9 cellular contexts compared by ENCODE assay signal in the genomic region with DNA sequence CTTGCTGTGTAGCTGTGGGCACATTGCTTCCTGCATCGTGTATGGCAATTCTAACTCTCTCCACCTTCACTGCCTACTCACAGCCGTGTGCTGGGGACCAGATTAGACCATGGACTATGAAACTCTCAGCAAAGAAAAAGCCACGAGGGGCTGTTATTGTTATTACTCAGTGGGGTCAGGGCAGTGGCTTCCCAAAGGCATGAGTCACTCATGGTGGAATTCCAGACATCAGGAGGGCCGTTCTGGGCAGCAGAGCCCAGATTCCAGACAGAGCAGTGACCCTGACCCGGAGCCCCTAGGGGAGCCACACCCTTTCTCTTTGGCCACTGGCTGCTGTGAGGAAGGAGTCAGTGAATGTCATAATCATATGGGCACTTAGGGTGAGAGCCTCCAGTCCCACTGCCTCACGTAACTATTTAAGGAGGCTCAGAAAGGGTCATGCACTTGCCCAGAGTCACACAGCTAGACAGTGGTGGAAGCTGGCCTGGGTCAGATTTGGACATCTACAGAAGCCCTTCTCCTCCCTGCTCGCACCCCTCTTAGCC. TPM values are rescaled to one million over a fixed set of nuclear protein-coding genes. Genes with fewer than 3 reads are reported as not detected.
DNase-seq lines count a peak whose midpoint lies in the region; ATAC-seq and TF ChIP-seq lines count a peak whose summit lies in the region.
"Had no signal": no experiment of that assay in that cellular context is flagged by ENCODE, and none has a peak within 500 bp of the region (broad histone marks: within the 10 kb centered on the region; RNA-seq: fewer than 3 reads in every experiment).

No MANE protein-coding gene starts in this region.

- H3K9me3 ChIP-seq in heart left ventricle (peaks cover 0 to 10% (median 0%) of the 10 kb centered on the region in 12 donors), T-helper 17 cell (ENCODE audit: control insufficient read depth, low read length, poor library complexity, severe bottlenecking) (no peaks in the 10 kb centered on the region)

- peak in 1 of 2 donors; percentile 18 for TF ChIP-seq POLR2A in heart left ventricle (IDR thresholded peaks at IDR 0.05)

- H3K27me3 ChIP-seq in heart left ventricle: no peaks in the 10 kb centered on the region

- ATAC-seq in heart left ventricle (peak; percentile 32 to 83 (median 82)), T-helper 17 cell (no peak)
- ATAC-seq in activated T-cell treated with anti-CD3 and anti-CD28 coated beads, Interleukin-2, amount 50 U/mL, for 4 hours: no peak

- no peak overlapping the region for H3K27ac Mint-ChIP-seq in T-helper 17 cell

- WGBS in heart left ventricle, 4 donors: 16 to 31% (median 21%) methylated on average over 7 of the region's 7 CpGs

- no peak overlapping the region for H3K4me3 ChIP-seq in heart left ventricle
- no peak overlapping the region for H3K4me3 ChIP-seq in skeletal muscle cell (ENCODE audit: low read depth, low read length)

- no peak overlapping the region for H3K4me3 Mint-ChIP-seq in activated T-cell treated with anti-CD3 and anti-CD28 coated beads, Interleukin-2, amount 50 U/mL, for 4 hours
- H3K4me3 Mint-ChIP-seq in T-helper 17 cell: no peak overlapping the region

- H3K27ac ChIP-seq in heart left ventricle: peak overlapping the region; percentile 42 to 95 (median 82)
- H3K27ac ChIP-seq: epithelial cell of prostate had no signal

- H3K27me3 Mint-ChIP-seq in activated T-cell treated with anti-CD3 and anti-CD28 coated beads, Interleukin-2, amount 50 U/mL, for 4 hours (ENCODE audit: low read depth): no peaks in the 10 kb centered on the region
- H3K27me3 Mint-ChIP-seq in T-helper 17 cell: peaks cover 4% of the 10 kb centered on the region

- TF ChIP-seq CTCF in heart left ventricle (IDR thresholded peaks at IDR 0.05): no peak

- H3K36me3 Mint-ChIP-seq in activated T-cell treated with anti-CD3 and anti-CD28 coated beads, Interleukin-2, amount 50 U/mL, for 4 hours (ENCODE audit: insufficient read depth): no peaks in the 10 kb centered on the region
- no peaks in the 10 kb centered on the region for H3K36me3 Mint-ChIP-seq in T-helper 17 cell (ENCODE audit: low read depth)

- peak; percentile 74 for DNase-seq in GOT3 (lab: John Stamatoyannopoulos, UW)
- peak; percentile 95 for DNase-seq in amniotic epithelial cell (ENCODE audit: low read depth)
- DNase-seq in heart left ventricle: peak; percentile 64 to 86 (median 76)
- peak; percentile 88 for DNase-seq in skeletal muscle cell (ENCODE audit: low read depth)
- no peak for DNase-seq in activated T-cell treated with anti-CD3 and anti-CD28 coated beads, Interleukin-2, amount 50 U/mL, for 4 hours
- no peak for DNase-seq in RPMI8226
- DNase-seq in T-helper 17 cell: no peak
- no peak for DNase-seq in OCI-M2 (lab: John Stamatoyannopoulos, UW; ENCODE audit: unreplicated experiment)

- H3K9me3 Mint-ChIP-seq in activated T-cell treated with anti-CD3 and anti-CD28 coated beads, Interleukin-2, amount 50 U/mL, for 4 hours: no peaks in the 10 kb centered on the region

- no peaks in the 10 kb centered on the region for H3K4me1 Mint-ChIP-seq in activated T-cell treated with anti-CD3 and anti-CD28 coated beads, Interleukin-2, amount 50 U/mL, for 4 hours (ENCODE audit: low read depth)
- no peaks in the 10 kb centered on the region for H3K4me1 Mint-ChIP-seq in T-helper 17 cell

- intact Hi-C loops in heart left ventricle (cut with DNase I): loop anchor here in 1 of 10 donors (2.0 kb wide), 1 partner anchor 36 kb away; no protein-coding TSS in a partner anchor

- peaks cover 0 to 56% (median 34%) of the 10 kb centered on the region in 12 donors for H3K4me1 ChIP-seq in heart left ventricle

- H3K36me3 ChIP-seq in heart left ventricle: no peaks in the 10 kb centered on the region

RNA-seq across cellular contexts. Expression of a gene that starts 22.2 kb away (rescaled TPM):
- total RNA-seq in heart left ventricle (10 to 100 TPM in 8 of 9 donors, 1 to 10 TPM in 1; 7.3 to 62.3 (median 28.7) TPM), T-helper 17 cell (not detected)
- polyA plus RNA-seq in heart left ventricle: 10 to 100 TPM; 11.0 to 92.3 TPM
- total RNA-seq in activated T-cell treated with anti-CD3 and anti-CD28 coated beads, Interleukin-2, amount 50 U/mL, for 4 hours: under 1 TPM in 1 of 3 donors, not detected in 2; 0.15 TPM

RNA-seq across cellular contexts. Expression of a gene that starts 41.5 kb away (rescaled TPM):
- total RNA-seq in heart left ventricle (10 to 100 TPM in 2 of 9 donors, 1 to 10 TPM in 7; 2.5 to 11.5 (median 6.0) TPM), T-helper 17 cell (10 to 100 TPM; 36.0 to 36.1 TPM)
- polyA plus RNA-seq in heart left ventricle: 10 to 100 TPM in 1 of 2 donors, 1 to 10 TPM in 1; 6.4 to 10.9 TPM
- 10 to 100 TPM in 2 of 3 donors, 1 to 10 TPM in 1; 8.8 to 13.5 (median 12.5) TPM for total RNA-seq in activated T-cell treated with anti-CD3 and anti-CD28 coated beads, Interleukin-2, amount 50 U/mL, for 4 hours

RNA-seq across cellular contexts. Expression of a gene that starts 52.7 kb away (rescaled TPM):
- total RNA-seq in heart left ventricle: 1 to 10 TPM in 2 of 9 donors, under 1 TPM in 7; 0.12 to 2.2 (median 0.39) TPM
- polyA plus RNA-seq in heart left ventricle: under 1 TPM; 0.23 to 0.33 TPM
- total RNA-seq in activated T-cell treated with anti-CD3 and anti-CD28 coated beads, Interleukin-2, amount 50 U/mL, for 4 hours: 1 to 10 TPM in 2 of 3 donors, under 1 TPM in 1; 0.96 to 1.6 (median 1.1) TPM
- total RNA-seq in T-helper 17 cell: not detected

Comparison
In these comparisons a context has a peak if more than half of its experiments do, and no peak if none do; other contexts are left out.
1. DNase-seq: peak in GOT3 (single experiment), amniotic epithelial cell (single experiment), heart left ventricle (5 of 5) and skeletal muscle cell (single experiment); none in activated T-cell treated with anti-CD3 and anti-CD28 coated beads, Interleukin-2, amount 50 U/mL, for 4 hours (single experiment), RPMI8226 (single experiment), T-helper 17 cell (0 of 3) and OCI-M2 (single experiment).
2. ATAC-seq: peak in heart left ventricle (4 of 4); none in activated T-cell treated with anti-CD3 and anti-CD28 coated beads, Interleukin-2, amount 50 U/mL, for 4 hours (0 of 2) and T-helper 17 cell (single experiment).
3. RNA of a gene that starts 22.2 kb away (total RNA-seq): 7.3 to 62.3 TPM in heart left ventricle; 0.15 TPM in activated T-cell treated with anti-CD3 and anti-CD28 coated beads, Interleukin-2, amount 50 U/mL, for 4 hours and not detected in T-helper 17 cell; every median in the first group is over 4 times any median in the second.